In the genomic region with DNA sequence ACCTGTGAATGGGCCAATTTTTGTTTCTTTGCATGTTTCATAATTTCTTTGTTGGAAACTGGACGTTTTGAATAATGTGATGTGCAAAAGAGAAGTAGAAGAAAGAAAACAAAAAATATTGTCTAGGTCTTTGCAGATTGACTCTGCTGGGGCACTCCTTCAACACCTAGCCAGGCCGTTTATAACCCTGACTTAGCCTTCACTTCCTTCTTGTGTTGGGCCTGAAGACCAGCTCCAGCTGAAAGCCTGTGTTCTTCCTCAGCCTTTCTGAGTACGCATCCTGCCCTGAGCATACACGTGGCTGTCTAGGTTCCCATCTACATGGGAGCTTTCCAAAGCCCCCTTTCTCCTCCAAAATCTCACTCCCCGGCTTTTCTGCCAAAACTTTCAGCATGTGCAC, we compare ENCODE assay signal across 25 cellular contexts.
"Had no signal": no experiment of that assay in that cellular context is flagged by ENCODE, and none has a peak within 500 bp of the region (broad histone marks: within the 10 kb centered on the region; RNA-seq: fewer than 3 reads in every experiment).

No MANE protein-coding gene starts in this region.

- H3K9ac ChIP-seq: parathyroid adenoma had no signal

- H3K9me3 ChIP-seq: ovary, right lobe of liver, sigmoid colon, stomach, thoracic aorta, thyroid gland, upper lobe of right lung, uterus had no signal

- H3K4me1 ChIP-seq: parathyroid adenoma, psoas muscle, right lobe of liver, sigmoid colon, stomach, thyroid gland, tibial nerve, upper lobe of right lung, uterus had no signal

- FAIRE-seq: small intestine had no signal

- H3K27me3 ChIP-seq: ovary, right lobe of liver, sigmoid colon, stomach, thyroid gland, tibial nerve, upper lobe of right lung, uterus had no signal

- DNase-seq: naive thymus-derived CD8-positive, alpha-beta T cell; nephron progenitor cell; occipital lobe; ovary; posterior cingulate gyrus; psoas muscle; right cardiac atrium; right lobe of liver; sigmoid colon; stimulated activated CD4-positive, alpha-beta T cell treated with anti-CD3 and anti-CD28 coated beads, Interleukin-15, amount 100 ng/mL, for 24 hours; stimulated activated CD4-positive, alpha-beta T cell treated with anti-CD3 and anti-CD28 coated beads, Interleukin-2, amount 100 ng/mL, for 24 hours; stimulated activated CD4-positive, alpha-beta T cell treated with anti-CD3 and anti-CD28 coated beads, Interleukin-2, amount 100 ng/mL, for 48 hours; stimulated activated CD4-positive, alpha-beta T cell treated with anti-CD3 and anti-CD28 coated beads, Interleukin-4, amount 100 ng/mL, for 24 hours; stimulated activated naive B cell treated with anti-CD40 and anti-IgM and Interleukin-4, amounts not matched to agents 10 μg/mL and 1 μg/mL and 100 μg/mL, for 72 hours; stimulated activated naive CD4-positive, alpha-beta T cell treated with Interleukin-2 at 50 U/mL for 16 hours; stomach; thyroid gland; upper lobe of right lung; uterus had no signal

- H3K4me3 ChIP-seq: ovary, psoas muscle, right lobe of liver, sigmoid colon, stomach, thoracic aorta, thyroid gland, tibial nerve, upper lobe of right lung, uterus had no signal

- ATAC-seq: naive thymus-derived CD8-positive, alpha-beta T cell; natural killer cell treated with Interleukin-12 subunit alpha and Interleukin-12 subunit beta and Interleukin-15 and Interleukin-18, amount 100 ng/mL, for 72 hours; psoas muscle; right cardiac atrium; right lobe of liver; stimulated activated effector memory CD8-positive, alpha-beta T cell treated with anti-CD3 and anti-CD28 coated beads, Interleukin-12 subunit alpha, Interleukin-12 subunit beta, amount 100 ng/mL, for 72 hours; stimulated activated naive B cell treated with anti-CD40 and anti-IgM and Interleukin-4, amounts not matched to agents 10 μg/mL and 1 μg/mL and 100 μg/mL, for 72 hours; upper lobe of right lung had no signal

- H3K27ac ChIP-seq: ovary, parathyroid adenoma, psoas muscle, right lobe of liver, sigmoid colon, stomach, thoracic aorta, thyroid gland, tibial nerve, upper lobe of right lung, uterus had no signal

- H3K36me3 ChIP-seq: ovary, uterus had no signal
